In genomic region chrX:48468247-48468671, GRCh38 we compare ENCODE assay signal across 8 cellular contexts.
A peak's percentile ranks its signal among the peaks of the same experiment; 100 is the strongest.
DNase-seq lines count a peak whose midpoint lies in the region; ATAC-seq, FAIRE-seq and TF ChIP-seq lines count a peak whose summit lies in the region.

No MANE protein-coding gene starts in this region.

- FAIRE-seq in HTR-8/SVneo (lab: Jason Lieb, UNC) = no peak

- peaks cover 0 to 9% (median 0%) of the 10 kb centered on the region in 11 experiments; a peak in 4 of 22 replicates for H3K36me3 ChIP-seq in BLaER1 treated with 17β-estradiol and CSF1 and Interleukin-3, amounts not matched to agents 10 nM and 100 nM

- H3K27me3 ChIP-seq in BLaER1 treated with 17β-estradiol and CSF1 and Interleukin-3, amounts not matched to agents 10 nM and 100 nM = peaks cover 24 to 76% (median 50%) of the 10 kb centered on the region in 11 experiments; a peak in 21 of 22 replicates

- peak; percentile 44 to 56 for DNase-seq in activated CD4-positive, alpha-beta T cell treated with anti-CD3 and anti-CD28 coated beads, Interleukin-2, amount 50 U/mL, for 4 hours
- DNase-seq in fibroblast of mammary gland (ENCODE audit: low read depth) (no peak), HTR-8/SVneo (ENCODE audit: insufficient read length, low spot score) (no peak), NCI-H1417 treated with DMSO at 0.1 percent for 48 hours (lab: John Stamatoyannopoulos, UW) (no peak), NCI-H2196 (lab: John Stamatoyannopoulos, UW; ENCODE audit: unreplicated experiment) (no peak)
- peak; percentile 23 to 29 for DNase-seq in stimulated activated CD4-positive, alpha-beta T cell treated with anti-CD3 and anti-CD28 coated beads, Interleukin-2, amount 100 ng/mL, for 48 hours

- H3K4me3 ChIP-seq in BLaER1 treated with 17β-estradiol and CSF1 and Interleukin-3, amounts not matched to agents 10 nM and 100 nM = peak overlapping the region; percentile 50 to 78 (median 74)
- H3K4me3 ChIP-seq in fibroblast of mammary gland (ENCODE audit: control insufficient read depth, low read depth, low read length) = peak overlapping the region; percentile 37

- no peaks in the 10 kb centered on the region for H3K9me3 ChIP-seq in BLaER1 treated with 17β-estradiol and CSF1 and Interleukin-3, amounts not matched to agents 10 nM and 100 nM (replicated peaks in 1 of 11)

- TF ChIP-seq CTCF in fibroblast of mammary gland (conservative IDR thresholded peaks at IDR 0.05; ENCODE audit: control insufficient read depth, insufficient read depth, low read depth, low read length) = no peak

- peak; percentile 75 for ATAC-seq in HG02759 (IDR thresholded peaks at IDR 0.05; ENCODE audit: unreplicated experiment)

- H3K9ac ChIP-seq in BLaER1 treated with 17β-estradiol and CSF1 and Interleukin-3, amounts not matched to agents 10 nM and 100 nM = peak overlapping the region; percentile 66 to 88 (median 81)

- peak overlapping the region; percentile 76 to 85 (median 83) for H3K4me2 ChIP-seq in BLaER1 treated with 17β-estradiol and CSF1 and Interleukin-3, amounts not matched to agents 10 nM and 100 nM

- peaks cover 0 to 12% (median 0%) of the 10 kb centered on the region in 11 experiments; a peak in 4 of 22 replicates for H4K20me1 ChIP-seq in BLaER1 treated with 17β-estradiol and CSF1 and Interleukin-3, amounts not matched to agents 10 nM and 100 nM

- H3K4me1 ChIP-seq in BLaER1 treated with 17β-estradiol and CSF1 and Interleukin-3, amounts not matched to agents 10 nM and 100 nM = peaks cover 7 to 35% (median 25%) of the 10 kb centered on the region in 10 experiments; a peak in 19 of 20 replicates

- H3K27ac ChIP-seq in BLaER1 treated with 17β-estradiol and CSF1 and Interleukin-3, amounts not matched to agents 10 nM and 100 nM = peak overlapping the region in 10 of 11 experiments; percentile 46 to 86 (median 80); a peak in 20 of 22 replicates

Comparison
In these comparisons a context has a peak if more than half of its experiments do, and no peak if none do; other contexts are left out.
1. DNase-seq: peak in activated CD4-positive, alpha-beta T cell treated with anti-CD3 and anti-CD28 coated beads, Interleukin-2, amount 50 U/mL, for 4 hours (2 of 2) and stimulated activated CD4-positive, alpha-beta T cell treated with anti-CD3 and anti-CD28 coated beads, Interleukin-2, amount 100 ng/mL, for 48 hours (2 of 2); none in fibroblast of mammary gland (single experiment), HTR-8/SVneo (single experiment), NCI-H1417 treated with DMSO at 0.1 percent for 48 hours (single experiment) and NCI-H2196 (single experiment).